Comparison of ENCODE assay signal across 22 cellular contexts in the genomic region with DNA sequence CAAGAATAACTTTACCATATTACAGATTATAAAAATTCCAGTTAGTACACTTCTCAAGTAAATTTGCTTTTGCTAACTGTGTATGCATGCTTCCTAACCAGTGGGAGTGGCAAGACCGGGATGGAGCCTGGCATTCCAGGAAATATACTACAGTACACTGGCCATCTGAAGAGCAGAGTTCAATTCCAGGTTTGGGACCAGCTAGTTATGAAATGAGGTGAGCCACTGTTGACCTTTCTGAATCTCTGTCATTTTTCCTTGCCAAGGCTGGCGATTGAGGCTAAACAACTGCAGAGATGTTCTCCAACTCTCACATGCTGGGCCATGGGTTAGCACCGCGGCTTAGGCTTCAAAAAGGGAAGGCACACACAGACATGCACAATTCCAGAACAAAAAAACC.
DNase-seq lines count a peak whose midpoint lies in the region; ATAC-seq and TF ChIP-seq lines count a peak whose summit lies in the region.
"Had no signal": no experiment of that assay in that cellular context is flagged by ENCODE, and none has a peak within 500 bp of the region (broad histone marks: within the 10 kb centered on the region; RNA-seq: fewer than 3 reads in every experiment).

No MANE protein-coding gene starts in this region.

- TF ChIP-seq POLR2A in right lobe of liver (IDR thresholded peaks at IDR 0.05) (no peak), Peyer's patch (IDR thresholded peaks at IDR 0.05) (no peak)

- intact Hi-C loops in right lobe of liver (cut with DNase I) = no loop called here
- intact Hi-C loops in CD8-positive, alpha-beta T cell (cut with DNase I, micrococcal nuclease) = no loop called here

- no peak overlapping the region for H3K9ac ChIP-seq in rectal smooth muscle tissue (ENCODE audit: low read length)
- H3K9ac ChIP-seq: BLaER1 treated with 17β-estradiol and CSF1 and Interleukin-3, amounts not matched to agents 10 nM and 100 nM had no signal

- no peaks in the 10 kb centered on the region for H3K9me3 ChIP-seq in right lobe of liver
- H3K9me3 ChIP-seq in Peyer's patch = no peaks in the 10 kb centered on the region
- H3K9me3 ChIP-seq in CD8-positive, alpha-beta T cell (ENCODE audit: low read length) = no peaks in the 10 kb centered on the region
- H3K9me3 ChIP-seq: A549; BE2C; BLaER1 treated with 17β-estradiol and CSF1 and Interleukin-3, amounts not matched to agents 10 nM and 100 nM; Caco-2 had no signal

- H3K4me1 Mint-ChIP-seq in brain = peaks cover 70% of the 10 kb centered on the region
- H3K4me1 Mint-ChIP-seq in CD8-positive, alpha-beta T cell (ENCODE audit: low read depth) = no peaks in the 10 kb centered on the region

- H3K4me3 ChIP-seq in right lobe of liver (no peak overlapping the region), rectal smooth muscle tissue (ENCODE audit: low read length) (no peak overlapping the region), Peyer's patch (no peak overlapping the region)
- H3K4me3 ChIP-seq in CD8-positive, alpha-beta T cell (ENCODE audit: low read depth, low read length) = no peak overlapping the region
- H3K4me3 ChIP-seq: A549; BLaER1 treated with 17β-estradiol and CSF1 and Interleukin-3, amounts not matched to agents 10 nM and 100 nM; GM23338 had no signal

- H3K4me1 ChIP-seq in right lobe of liver (peaks cover 0 to 26% (median 0%) of the 10 kb centered on the region in 4 donors), rectal smooth muscle tissue (ENCODE audit: control insufficient read depth, insufficient read depth, low read length) (peaks cover 37% of the 10 kb centered on the region), Peyer's patch (peaks cover 0 to 5% (median 0%) of the 10 kb centered on the region in 4 donors)
- no peaks in the 10 kb centered on the region for H3K4me1 ChIP-seq in CD8-positive, alpha-beta T cell (ENCODE audit: insufficient read depth, low read length)
- H3K4me1 ChIP-seq: A549, BE2C, Caco-2 had no signal

- H3K4me3 Mint-ChIP-seq in brain = no peak overlapping the region
- no peak overlapping the region for H3K4me3 Mint-ChIP-seq in CD8-positive, alpha-beta T cell
- H3K4me3 Mint-ChIP-seq: CD14-positive monocyte; CD4-positive, alpha-beta T cell; GM23338; H9 had no signal

- CTCF ChIA-PET in CD8-positive, alpha-beta T cell (lab: Charles Lee) = interaction anchor here (0.8 to 1.4 kb wide), 4 partner anchors 35 to 44 kb away, joined by 3 to 5 read pairs (median 4); no protein-coding TSS in a partner anchor

- H3K9me3 Mint-ChIP-seq in brain = no peaks in the 10 kb centered on the region
- H3K9me3 Mint-ChIP-seq in CD8-positive, alpha-beta T cell = no peaks in the 10 kb centered on the region
- H3K9me3 Mint-ChIP-seq: CD14-positive monocyte; CD4-positive, alpha-beta T cell; GM23338; H9 had no signal

- H3K27me3 ChIP-seq in right lobe of liver (no peaks in the 10 kb centered on the region), rectal smooth muscle tissue (ENCODE audit: control insufficient read depth, insufficient read depth, low read length) (no peaks in the 10 kb centered on the region), Peyer's patch (no peaks in the 10 kb centered on the region)
- no peaks in the 10 kb centered on the region for H3K27me3 ChIP-seq in CD8-positive, alpha-beta T cell (ENCODE audit: insufficient read depth, low read length)
- H3K27me3 ChIP-seq: BE2C; BLaER1 treated with 17β-estradiol and CSF1 and Interleukin-3, amounts not matched to agents 10 nM and 100 nM had no signal

- peaks cover 6% of the 10 kb centered on the region for H3K36me3 Mint-ChIP-seq in brain
- no peaks in the 10 kb centered on the region for H3K36me3 Mint-ChIP-seq in CD8-positive, alpha-beta T cell
- H3K36me3 Mint-ChIP-seq: CD14-positive monocyte had no signal

- H3K27me3 Mint-ChIP-seq in brain = peaks cover 2% of the 10 kb centered on the region
- peaks cover 11% of the 10 kb centered on the region for H3K27me3 Mint-ChIP-seq in CD8-positive, alpha-beta T cell (ENCODE audit: low read depth)

- POLR2A ChIA-PET in CD8-positive, alpha-beta T cell (lab: Charles Lee) = no interaction called here

- ATAC-seq in right lobe of liver = peak in 3 of 4 donors; percentile 24 to 80 (median 62)
- no peak for ATAC-seq in CD8-positive, alpha-beta T cell
- ATAC-seq: A549, GM23338, HCT116 had no signal

- 33% methylated on average over 1 of the region's 4 CpGs for WGBS in right lobe of liver (ENCODE audit: insufficient coverage, low coverage, low lambda C conversion rate, missing lambda C conversion rate)

- H3K36me3 ChIP-seq in right lobe of liver (no peaks in the 10 kb centered on the region), rectal smooth muscle tissue (ENCODE audit: control insufficient read depth, insufficient read depth, low read length) (no peaks in the 10 kb centered on the region), Peyer's patch (no peaks in the 10 kb centered on the region)
- H3K36me3 ChIP-seq in CD8-positive, alpha-beta T cell (ENCODE audit: insufficient read depth, low read length) = no peaks in the 10 kb centered on the region
- H3K36me3 ChIP-seq: BE2C had no signal

- TF ChIP-seq CTCF in brain (conservative IDR thresholded peaks at IDR 0.05) (no peak), right lobe of liver (IDR thresholded peaks at IDR 0.05) (no peak), Peyer's patch (IDR thresholded peaks at IDR 0.05) (no peak)
- TF ChIP-seq CTCF in CD8-positive, alpha-beta T cell (IDR thresholded peaks at IDR 0.05) = no peak

- H3K27ac Mint-ChIP-seq in brain = peak overlapping the region in 3 of 5 experiments; percentile 4 to 77 (median 41)
- H3K27ac Mint-ChIP-seq in CD8-positive, alpha-beta T cell = no peak overlapping the region
- H3K27ac Mint-ChIP-seq: CD14-positive monocyte; CD4-positive, alpha-beta T cell; GM23338 had no signal

- DNase-seq in MV-4-11 (lab: John Stamatoyannopoulos, UW) (peak; percentile 11), right lobe of liver (no peak), Peyer's patch (no peak), NCI-H524 (lab: John Stamatoyannopoulos, UW) (no peak), NCI-H2029 (lab: John Stamatoyannopoulos, UW) (no peak)
- no peak for DNase-seq in CD8-positive, alpha-beta T cell
- DNase-seq: 8988T; ACHN; AML-193; BE2C; Caco-2; CD4-positive, alpha-beta T cell; DMS153; DND-41; H9 had no signal

- no peak overlapping the region for H3K27ac ChIP-seq in right lobe of liver
- peak overlapping the region; percentile 72 for H3K27ac ChIP-seq in rectal smooth muscle tissue (ENCODE audit: low read depth, low read length)
- no peak overlapping the region for H3K27ac ChIP-seq in Peyer's patch
- no peak overlapping the region for H3K27ac ChIP-seq in CD8-positive, alpha-beta T cell (ENCODE audit: low read depth, low read length)
- H3K27ac ChIP-seq: A549; BLaER1 treated with 17β-estradiol and CSF1 and Interleukin-3, amounts not matched to agents 10 nM and 100 nM had no signal
